18 cellular contexts compared by ENCODE assay signal in genomic region chr14:51097287-51097686, GRCh38.
"Had no signal": no experiment of that assay in that cellular context is flagged by ENCODE, and none has a peak within 500 bp of the region (broad histone marks: within the 10 kb centered on the region; RNA-seq: fewer than 3 reads in every experiment).

No MANE protein-coding gene starts in this region.

- DNase-seq: activated CD4-positive, alpha-beta T cell treated with anti-CD3 and anti-CD28 coated beads for 4 hours; activated CD8-positive, alpha-beta memory T cell treated with anti-CD3 and anti-CD28 coated beads, Interleukin-2, amount 10 ng/mL, durations not matched to agents 7 days and 5 days; activated CD8-positive, alpha-beta T cell treated with anti-CD3 and anti-CD28 coated beads, Interleukin-2, amount 10 ng/mL, durations not matched to agents 7 days and 5 days; activated effector memory CD4-positive, alpha-beta T cell treated with Interleukin-2 at 50 U/mL for 16 hours; activated naive CD4-positive, alpha-beta T cell; activated T-cell treated with anti-CD3 and anti-CD28 coated beads, Interleukin-2, amount 50 U/mL, for 24 hours; body of pancreas; Karpas-422; NCI-H187; NCI-H446; NCI-H82; PC-9; SHP77 treated with DMSO at 0.1 percent for 48 hours had no signal

- H3K27me3 ChIP-seq: ascending aorta had no signal

- H3K27ac ChIP-seq: ascending aorta, body of pancreas, PC-9 had no signal

- ATAC-seq: activated CD4-positive, CD25-positive, alpha-beta regulatory T cell treated with anti-CD3 and anti-CD28 coated beads, Interleukin-2, amount 50 U/mL, for 24 hours; activated CD8-positive, alpha-beta memory T cell treated with anti-CD3 and anti-CD28 coated beads, Interleukin-2, amount 10 ng/mL, durations not matched to agents 7 days and 5 days; activated CD8-positive, alpha-beta T cell treated with anti-CD3 and anti-CD28 coated beads, Interleukin-2, amount 10 ng/mL, durations not matched to agents 7 days and 5 days; body of pancreas had no signal

- H3K9me3 Mint-ChIP-seq: activated naive CD4-positive, alpha-beta T cell treated with anti-CD3 and anti-CD28 coated beads, Interleukin-2, amount 50 U/mL, for 24 hours; activated T-cell treated with anti-CD3 and anti-CD28 coated beads, Interleukin-2, amount 50 U/mL, for 24 hours; activated T-helper 1 cell treated with anti-CD3 and anti-CD28 coated beads, Interleukin-12 subunit alpha, Interleukin-12 subunit beta, Interleukin-2, Interleukin-4 antibody, amounts not matched to agents 30 ng/mL and 10 ng/mL and 1 ng/mL, durations not matched to agents 14 hours and 24 hours and 36 hours; T-helper 1 cell treated with Interleukin-12 subunit alpha and Interleukin-12 subunit beta and Interleukin-4 antibody, amounts not matched to agents 30 μg/mL and 1 μg/mL, for 36 hours had no signal

- H3K9me3 ChIP-seq: ascending aorta, body of pancreas had no signal

- H3K4me3 Mint-ChIP-seq: activated CD8-positive, alpha-beta memory T cell treated with anti-CD3 and anti-CD28 coated beads, Interleukin-2, amount 10 ng/mL, durations not matched to agents 7 days and 5 days; activated CD8-positive, alpha-beta T cell treated with anti-CD3 and anti-CD28 coated beads, Interleukin-2, amount 10 ng/mL, durations not matched to agents 7 days and 5 days; activated naive CD4-positive, alpha-beta T cell treated with anti-CD3 and anti-CD28 coated beads, Interleukin-2, amount 50 U/mL, for 24 hours; activated T-cell treated with anti-CD3 and anti-CD28 coated beads, Interleukin-2, amount 50 U/mL, for 24 hours; activated T-helper 1 cell treated with anti-CD3 and anti-CD28 coated beads, Interleukin-12 subunit alpha, Interleukin-12 subunit beta, Interleukin-2, Interleukin-4 antibody, amounts not matched to agents 30 ng/mL and 10 ng/mL and 1 ng/mL, durations not matched to agents 14 hours and 24 hours and 36 hours; T-helper 1 cell treated with Interleukin-12 subunit alpha and Interleukin-12 subunit beta and Interleukin-4 antibody, amounts not matched to agents 30 μg/mL and 1 μg/mL, for 36 hours had no signal

- H2AFZ ChIP-seq: PC-9 had no signal

- H3K36me3 ChIP-seq: ascending aorta had no signal

- H3K27ac Mint-ChIP-seq: activated CD8-positive, alpha-beta memory T cell treated with anti-CD3 and anti-CD28 coated beads, Interleukin-2, amount 10 ng/mL, durations not matched to agents 7 days and 5 days; activated CD8-positive, alpha-beta T cell treated with anti-CD3 and anti-CD28 coated beads, Interleukin-2, amount 10 ng/mL, durations not matched to agents 7 days and 5 days; activated naive CD4-positive, alpha-beta T cell treated with anti-CD3 and anti-CD28 coated beads, Interleukin-2, amount 50 U/mL, for 24 hours; activated T-cell treated with anti-CD3 and anti-CD28 coated beads, Interleukin-2, amount 50 U/mL, for 24 hours; activated T-helper 1 cell treated with anti-CD3 and anti-CD28 coated beads, Interleukin-12 subunit alpha, Interleukin-12 subunit beta, Interleukin-2, Interleukin-4 antibody, amounts not matched to agents 30 ng/mL and 10 ng/mL and 1 ng/mL, durations not matched to agents 14 hours and 24 hours and 36 hours; T-helper 1 cell treated with Interleukin-12 subunit alpha and Interleukin-12 subunit beta and Interleukin-4 antibody, amounts not matched to agents 30 μg/mL and 1 μg/mL, for 36 hours had no signal

- H3K36me3 Mint-ChIP-seq: activated CD8-positive, alpha-beta memory T cell treated with anti-CD3 and anti-CD28 coated beads, Interleukin-2, amount 10 ng/mL, durations not matched to agents 7 days and 5 days; activated naive CD4-positive, alpha-beta T cell treated with anti-CD3 and anti-CD28 coated beads, Interleukin-2, amount 50 U/mL, for 24 hours had no signal

- H3K4me3 ChIP-seq: ascending aorta, body of pancreas, PC-9 had no signal
